In the genomic region with DNA sequence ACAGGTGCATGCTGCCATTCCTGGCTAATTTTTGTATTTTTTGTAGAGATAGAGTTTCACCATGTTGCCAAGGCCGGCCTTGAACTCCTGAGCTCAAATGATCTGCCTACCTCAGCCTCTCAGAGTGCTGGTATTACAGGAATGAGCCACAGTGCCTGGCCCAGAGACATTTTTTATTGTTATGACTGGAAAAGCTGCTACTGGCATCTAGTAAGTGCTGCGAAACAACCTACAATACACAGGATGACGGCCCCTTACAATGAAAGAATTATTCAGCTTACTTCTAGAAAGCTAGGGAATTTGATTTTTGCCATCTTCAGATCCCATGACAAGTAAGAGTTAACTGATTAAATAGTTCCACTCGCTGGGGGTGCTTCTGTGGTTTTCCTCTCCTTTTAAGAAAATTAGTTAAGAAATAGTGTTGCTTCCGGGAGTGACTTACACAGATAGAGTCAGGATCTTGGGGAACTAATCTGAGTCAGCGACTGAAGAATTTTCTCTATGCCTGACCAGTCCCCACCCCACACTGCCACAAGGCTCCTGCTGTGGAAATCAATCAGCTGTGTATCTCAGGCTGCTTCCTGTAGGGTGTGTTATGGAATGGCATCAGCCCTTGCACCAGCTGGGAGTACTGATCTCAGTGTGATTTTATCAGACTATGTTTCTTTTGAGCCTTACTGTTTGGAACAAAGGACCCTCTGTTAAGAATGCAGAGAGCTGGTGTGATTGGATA, we compare ENCODE assay signal across 8 cellular contexts.
DNase-seq lines count a peak whose midpoint lies in the region; ATAC-seq, FAIRE-seq and TF ChIP-seq lines count a peak whose summit lies in the region.

No MANE protein-coding gene starts in this region.

- peaks cover 2% of the 10 kb centered on the region for H4K20me1 ChIP-seq in DND-41 (ENCODE audit: insufficient read depth, low read length)

- no peak overlapping the region for H3K9ac ChIP-seq in DND-41 (ENCODE audit: low read depth, low read length)

- H3K27me3 ChIP-seq in DND-41 (ENCODE audit: insufficient read depth, low read length, poor library complexity) = no peaks in the 10 kb centered on the region

- H2AFZ ChIP-seq in DND-41 (ENCODE audit: low read depth, low read length) = no peak overlapping the region

- no peaks in the 10 kb centered on the region for H3K4me1 ChIP-seq in DND-41 (ENCODE audit: insufficient read depth, low read length)

- no peak overlapping the region for H3K4me3 ChIP-seq in DND-41 (ENCODE audit: low read depth in 1 of 2, low read length in 2 of 2)

- no peak overlapping the region for H3K4me2 ChIP-seq in DND-41 (ENCODE audit: insufficient read depth, low read length)

- H3K9me3 ChIP-seq in DND-41 (ENCODE audit: insufficient read depth, low read length, severe bottlenecking) (no peaks in the 10 kb centered on the region), KOPT-K1 (ENCODE audit: insufficient read depth, low read length, poor library complexity, severe bottlenecking) (no peaks in the 10 kb centered on the region)

- ATAC-seq in DND-41 (ENCODE audit: insufficient read depth, low read depth) (peak; percentile 57), GM19397 (IDR thresholded peaks at IDR 0.05; ENCODE audit: unreplicated experiment) (no peak)

- no peaks in the 10 kb centered on the region for H3K27me3 Mint-ChIP-seq in nephron progenitor cell (ENCODE audit: low read depth, poor library complexity)

- H3K79me2 ChIP-seq in DND-41 (ENCODE audit: insufficient read depth, low read length) = peaks cover 12% of the 10 kb centered on the region; the same call in 1 of the 2 replicates

- H3K36me3 ChIP-seq in DND-41 (ENCODE audit: insufficient read depth, low read length) (0 out of 2 replicates have a peak, but pooled peaks cover 3% of the 10 kb centered on the region), KOPT-K1 (ENCODE audit: insufficient read depth, low read length) (no peaks in the 10 kb centered on the region)

- H3K27ac Mint-ChIP-seq in nephron progenitor cell = peak overlapping the region; percentile 89

- TF ChIP-seq CTCF in DND-41 (IDR thresholded peaks at IDR 0.05; ENCODE audit: borderline replicate concordance, extremely low read depth, low read length, poor library complexity, severe bottlenecking) (no peak), nephron progenitor cell (IDR thresholded peaks at IDR 0.05) (no peak)

- H3K36me3 Mint-ChIP-seq in nephron progenitor cell (ENCODE audit: low read depth) = peaks cover 2% of the 10 kb centered on the region

- FAIRE-seq in urothelium cell line (lab: Jason Lieb, UNC) = peak; percentile 76

- H3K4me3 Mint-ChIP-seq in nephron progenitor cell = no peak overlapping the region

- DNase-seq in DND-41 (no peak), fibroblast of gingiva (ENCODE audit: low read depth) (peak; percentile 92), nephron progenitor cell (no peak), urothelium cell line (ENCODE audit: low spot score) (peak; percentile 87), NCI-H1048 (lab: John Stamatoyannopoulos, UW) (no peak)
- peak; percentile 44 to 59 for DNase-seq in activated CD4-positive, alpha-beta T cell treated with anti-CD3 and anti-CD28 coated beads, Interleukin-2, amount 50 U/mL, for 48 hours

- no peak overlapping the region for H3K27ac ChIP-seq in DND-41 (ENCODE audit: low read length)
- H3K27ac ChIP-seq in KOPT-K1 (ENCODE audit: low read depth, low read length, poor library complexity, severe bottlenecking) = peak overlapping the region; percentile 79

- no peaks in the 10 kb centered on the region for H3K9me3 Mint-ChIP-seq in nephron progenitor cell

- H3K4me1 Mint-ChIP-seq in nephron progenitor cell = peaks cover 57% of the 10 kb centered on the region

Comparison
In these comparisons a context has a peak if more than half of its experiments do, and no peak if none do; other contexts are left out.
1. DNase-seq: peak in activated CD4-positive, alpha-beta T cell treated with anti-CD3 and anti-CD28 coated beads, Interleukin-2, amount 50 U/mL, for 48 hours (2 of 2), fibroblast of gingiva (single experiment) and urothelium cell line (single experiment); none in DND-41 (single experiment), nephron progenitor cell (single experiment) and NCI-H1048 (single experiment).